In genomic region chr13:57829496-57829895, GRCh38 we compare ENCODE assay signal across 6 cellular contexts.
"Had no signal": no experiment of that assay in that cellular context is flagged by ENCODE, and none has a peak within 500 bp of the region (broad histone marks: within the 10 kb centered on the region; RNA-seq: fewer than 3 reads in every experiment).

No MANE protein-coding gene starts in this region.

- DNase-seq: GM23248, H9, HCEC 1CT, IMR-90, KG1 had no signal

- ATAC-seq: K562 had no signal
